Comparison of ENCODE assay signal across 8 cellular contexts in genomic region chr1:198776602-198777029, GRCh38.
DNase-seq lines count a peak whose midpoint lies in the region; ATAC-seq and TF ChIP-seq lines count a peak whose summit lies in the region.

No MANE protein-coding gene starts in this region.

- peak overlapping the region in 2 of 4 donors; percentile 60 to 66 for H3K27ac ChIP-seq in tibial nerve

- H3K4me3 ChIP-seq in tibial nerve = no peak overlapping the region
- H3K4me3 ChIP-seq in H7 (ENCODE audit: insufficient read depth, low read depth, low read length) = no peak overlapping the region

- H3K4me3 Mint-ChIP-seq in activated CD4-positive, alpha-beta T cell treated with anti-CD3 and anti-CD28 coated beads for 36 hours = no peak overlapping the region
- H3K4me3 Mint-ChIP-seq in activated naive CD8-positive, alpha-beta T cell treated with anti-CD3 and anti-CD28 coated beads, Interleukin-2, amount 50 U/mL, for 24 hours = no peak overlapping the region

- no peaks in the 10 kb centered on the region for H3K36me3 ChIP-seq in tibial nerve
- no peaks in the 10 kb centered on the region for H3K36me3 ChIP-seq in H7 (replicated peaks; ENCODE audit: control insufficient read depth, insufficient read depth, low read length)

- peak in 1 of 2 donors; percentile 21 for TF ChIP-seq POLR2A in tibial nerve (IDR thresholded peaks at IDR 0.05)

- H3K27me3 Mint-ChIP-seq in activated CD4-positive, alpha-beta T cell treated with anti-CD3 and anti-CD28 coated beads for 36 hours = no peaks in the 10 kb centered on the region
- no peaks in the 10 kb centered on the region for H3K27me3 Mint-ChIP-seq in activated naive CD8-positive, alpha-beta T cell treated with anti-CD3 and anti-CD28 coated beads, Interleukin-2, amount 50 U/mL, for 24 hours

- peaks cover 8% of the 10 kb centered on the region for H3K4me1 Mint-ChIP-seq in activated CD4-positive, alpha-beta T cell treated with anti-CD3 and anti-CD28 coated beads for 36 hours
- H3K4me1 Mint-ChIP-seq in activated naive CD8-positive, alpha-beta T cell treated with anti-CD3 and anti-CD28 coated beads, Interleukin-2, amount 50 U/mL, for 24 hours = peaks cover 16% of the 10 kb centered on the region

- ATAC-seq in activated CD4-positive, alpha-beta T cell treated with anti-CD3 and anti-CD28 coated beads for 36 hours = peak; percentile 26
- peak; percentile 61 for ATAC-seq in activated naive CD8-positive, alpha-beta T cell treated with anti-CD3 and anti-CD28 coated beads, Interleukin-2, amount 50 U/mL, for 24 hours
- ATAC-seq in HG02763 (IDR thresholded peaks at IDR 0.05; ENCODE audit: unreplicated experiment) = no peak

- no peaks in the 10 kb centered on the region for H3K36me3 Mint-ChIP-seq in activated CD4-positive, alpha-beta T cell treated with anti-CD3 and anti-CD28 coated beads for 36 hours (ENCODE audit: low read depth)
- H3K36me3 Mint-ChIP-seq in activated naive CD8-positive, alpha-beta T cell treated with anti-CD3 and anti-CD28 coated beads, Interleukin-2, amount 50 U/mL, for 24 hours (ENCODE audit: low read depth) = no peaks in the 10 kb centered on the region

- no peak for TF ChIP-seq CTCF in tibial nerve (IDR thresholded peaks at IDR 0.05)

- CTCF ChIA-PET in activated CD4-positive, alpha-beta T cell treated with anti-CD3 and anti-CD28 coated beads for 36 hours (lab: Charles Lee) = interaction anchor here (0.6 to 0.8 kb wide), 2 partner anchors 338 to 532 kb away, joined by 3 to 4 read pairs; no protein-coding TSS in a partner anchor

- intact Hi-C loops in activated CD4-positive, alpha-beta T cell treated with anti-CD3 and anti-CD28 coated beads for 36 hours (cut with DNase I, micrococcal nuclease) = loop anchor here in 1 of 2 experiments (10.0 kb wide), 2 partner anchors 158 to 688 kb away; no protein-coding TSS in a partner anchor

- no peaks in the 10 kb centered on the region for H3K27me3 ChIP-seq in tibial nerve
- H3K27me3 ChIP-seq in H7 (ENCODE audit: control insufficient read depth, insufficient read depth, low read length) = no peaks in the 10 kb centered on the region

- no peak overlapping the region for H3K27ac Mint-ChIP-seq in activated CD4-positive, alpha-beta T cell treated with anti-CD3 and anti-CD28 coated beads for 36 hours
- peak overlapping the region; percentile 31 for H3K27ac Mint-ChIP-seq in activated naive CD8-positive, alpha-beta T cell treated with anti-CD3 and anti-CD28 coated beads, Interleukin-2, amount 50 U/mL, for 24 hours

- 78 to 82% methylated on average over 4 of the region's 4 CpGs for WGBS in tibial nerve, 2 donors

- H3K9me3 Mint-ChIP-seq in activated CD4-positive, alpha-beta T cell treated with anti-CD3 and anti-CD28 coated beads for 36 hours (ENCODE audit: low read depth) = no peaks in the 10 kb centered on the region
- H3K9me3 Mint-ChIP-seq in activated naive CD8-positive, alpha-beta T cell treated with anti-CD3 and anti-CD28 coated beads, Interleukin-2, amount 50 U/mL, for 24 hours = no peaks in the 10 kb centered on the region

- POLR2A ChIA-PET in activated CD4-positive, alpha-beta T cell treated with anti-CD3 and anti-CD28 coated beads for 36 hours (lab: Charles Lee) = no interaction called here

- H3K9me3 ChIP-seq in tibial nerve = no peaks in the 10 kb centered on the region

- peaks cover 0 to 7% (median 0%) of the 10 kb centered on the region in 4 donors for H3K4me1 ChIP-seq in tibial nerve

- TF ChIP-seq EP300 in tibial nerve (IDR thresholded peaks at IDR 0.05) = peak; percentile 30 to 87

- no peak for DNase-seq in activated CD4-positive, alpha-beta T cell treated with anti-CD3 and anti-CD28 coated beads for 36 hours
- no peak for DNase-seq in activated CD4-positive, alpha-beta T cell treated with anti-CD3 and anti-CD28 coated beads for 4 hours
- DNase-seq in activated naive CD8-positive, alpha-beta T cell treated with anti-CD3 and anti-CD28 coated beads, Interleukin-2, amount 50 U/mL, for 24 hours = no peak
- DNase-seq in islet precursor cell (peak; percentile 91), tibial nerve (ENCODE audit: low spot score in 2 of 2) (peak; percentile 17 to 45), H7 (no peak), NCI-H524 (lab: John Stamatoyannopoulos, UW) (no peak)

Comparison
In these comparisons a context has a peak if more than half of its experiments do, and no peak if none do; other contexts are left out.
1. DNase-seq: peak in islet precursor cell (single experiment) and tibial nerve (2 of 2); none in activated CD4-positive, alpha-beta T cell treated with anti-CD3 and anti-CD28 coated beads for 36 hours (single experiment), activated CD4-positive, alpha-beta T cell treated with anti-CD3 and anti-CD28 coated beads for 4 hours (0 of 2), activated naive CD8-positive, alpha-beta T cell treated with anti-CD3 and anti-CD28 coated beads, Interleukin-2, amount 50 U/mL, for 24 hours (single experiment), H7 (single experiment) and NCI-H524 (0 of 2).